In genomic region chr6:116963972-116964371, GRCh38 we compare ENCODE assay signal across 31 cellular contexts.
"Had no signal": no experiment of that assay in that cellular context is flagged by ENCODE, and none has a peak within 500 bp of the region (broad histone marks: within the 10 kb centered on the region; RNA-seq: fewer than 3 reads in every experiment).

No MANE protein-coding gene starts in this region.

- H3K27ac ChIP-seq: cardiac muscle cell, KMS-11, PC-9, RWPE1, WERI-Rb-1 had no signal

- DNase-seq: activated CD4-positive, alpha-beta T cell treated with anti-CD3 and anti-CD28 coated beads for 1 hour; activated CD4-positive, alpha-beta T cell treated with anti-CD3 and anti-CD28 coated beads, Interleukin-2, amount 10 ng/mL, durations not matched to agents 24 days and 14 days; activated CD4-positive, alpha-beta T cell treated with anti-CD3 and anti-CD28 coated beads, Interleukin-2, amount 50 U/mL, for 4 hours; activated CD4-positive, CD25-positive, alpha-beta regulatory T cell; activated CD8-positive, alpha-beta T cell treated with anti-CD3 and anti-CD28 coated beads for 36 hours; activated effector memory CD4-positive, alpha-beta T cell treated with anti-CD3 and anti-CD28 coated beads, Interleukin-2, amount 50 U/mL, for 16 hours; activated naive CD4-positive, alpha-beta T cell; activated naive CD4-positive, alpha-beta T cell treated with anti-CD3 and anti-CD28 coated beads, Interleukin-2, amount 50 U/mL, for 16 hours; activated naive CD8-positive, alpha-beta T cell treated with anti-CD3 and anti-CD28 coated beads for 36 hours; activated T-cell treated with anti-CD3 and anti-CD28 coated beads, Interleukin-2, amount 50 U/mL, for 1 hour; activated T-cell treated with anti-CD3 and anti-CD28 coated beads, Interleukin-2, amount 50 U/mL, for 72 hours; amniotic stem cell; aorta; NCI-H1105; NCI-H1417 treated with DMSO at 0.1 percent for 48 hours; NCI-H187 treated with DMSO at 0.1 percent for 48 hours; NCI-H2081; NCI-H345; NCI-H524 treated with DMSO at 0.1 percent for 48 hours; PC-9; SIG-M5; T-helper 1 cell; T-helper 2 cell; T1000; WERI-Rb-1 had no signal

- ATAC-seq: activated CD8-positive, alpha-beta T cell treated with anti-CD3 and anti-CD28 coated beads for 36 hours; activated T-cell treated with anti-CD3 and anti-CD28 coated beads, Interleukin-2, amount 50 U/mL, for 72 hours; activated T-helper 17 cell treated with anti-CD3 and anti-CD28 coated beads, Interleukin-2, amount 50 U/mL, for 72 hours; Right ventricle myocardium inferior; SK-N-SH treated with all-trans-retinoic acid at 6 μM for 48 hours had no signal

- H3K36me3 ChIP-seq: cardiac muscle cell, WERI-Rb-1 had no signal

- H3K9ac ChIP-seq: KMS-11 had no signal

- H3K4me3 ChIP-seq: cardiac muscle cell, PC-9 had no signal
